Comparison of ENCODE assay signal across 1 cellular context in the genomic region with DNA sequence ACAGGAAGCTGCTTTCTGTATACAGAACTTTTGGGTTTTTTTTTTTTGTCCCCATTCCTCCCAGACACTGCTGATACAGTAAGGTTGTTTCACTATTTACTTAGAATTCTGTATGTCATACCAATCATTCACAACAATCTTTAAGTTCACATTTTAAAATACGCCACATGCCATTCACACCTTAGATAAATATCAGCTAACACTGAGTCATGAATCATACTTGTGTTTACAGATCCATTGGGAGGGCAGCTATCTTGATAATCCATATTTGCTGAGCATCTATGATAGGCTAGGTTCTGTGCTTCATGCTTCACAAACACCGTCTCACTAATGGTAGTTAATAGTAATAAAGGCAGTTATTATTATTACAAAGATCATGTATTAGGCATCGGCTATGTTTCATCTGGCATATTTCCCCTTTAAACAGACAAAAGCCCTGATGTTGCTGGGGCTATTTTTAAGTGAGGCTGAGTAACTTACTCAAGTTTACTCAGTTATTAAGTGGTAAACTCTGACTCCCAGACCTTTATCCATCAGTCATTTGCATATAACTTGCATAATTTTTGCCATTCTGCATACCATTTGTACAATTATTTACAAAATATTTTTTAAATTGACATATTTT.
TF ChIP-seq lines count a peak whose summit lies in the region.

No MANE protein-coding gene starts in this region.

TF ChIP-seq in HepG2, 621 proteins besides CTCF, POLR2A, EP300 and RAD21 (continued from another document and continues in another):
- TF ChIP-seq PBX2 (CRISPR knock-in tag; IDR thresholded peaks at IDR 0.05) (no peak), NFRKB (IDR thresholded peaks at IDR 0.05) (no peak), STAG1 (CRISPR knock-in tag; IDR thresholded peaks at IDR 0.05) (0 out of 2 replicates have a peak, but pooled peaks have one; percentile 2), ZNF251 (CRISPR knock-in tag; IDR thresholded peaks at IDR 0.05) (no peak), ZBTB7B (CRISPR knock-in tag; IDR thresholded peaks at IDR 0.05) (no peak), SCMH1 (CRISPR knock-in tag; IDR thresholded peaks at IDR 0.05; ENCODE audit: borderline replicate concordance) (no peak), BORCS8-MEF2B (CRISPR knock-in tag; IDR thresholded peaks at IDR 0.05) (no peak), SETDB1 (CRISPR knock-in tag; IDR thresholded peaks at IDR 0.05; ENCODE audit: borderline replicate concordance) (no peak), PTBP1 (IDR thresholded peaks at IDR 0.05; ENCODE audit: low read depth, low read length, poor library complexity, severe bottlenecking) (no peak), ZNF556 (CRISPR knock-in tag; IDR thresholded peaks at IDR 0.05; ENCODE audit: borderline replicate concordance) (no peak), MED1 (CRISPR knock-in tag; IDR thresholded peaks at IDR 0.05) (0 out of 2 replicates have a peak, but pooled peaks have one; percentile 37), YY1 (IDR thresholded peaks at IDR 0.05; ENCODE audit: insufficient read depth, insufficient replicate concordance, low read depth, low read length) (no peak), FOSL1 (CRISPR knock-in tag; IDR thresholded peaks at IDR 0.05; ENCODE audit: borderline replicate concordance) (peak; percentile 86), ZNF878 (CRISPR knock-in tag; IDR thresholded peaks at IDR 0.05) (no peak), CREB1 (IDR thresholded peaks at IDR 0.05) (no peak), CREB1 (CRISPR knock-in tag; IDR thresholded peaks at IDR 0.05) (0 out of 2 replicates have a peak, but pooled peaks have one; percentile 14), HNF1B (CRISPR knock-in tag; IDR thresholded peaks at IDR 0.05) (no peak), SOX13 (IDR thresholded peaks at IDR 0.05) (no peak; the same call in 1 of the 2 replicates), SOX13 (CRISPR knock-in tag; conservative IDR thresholded peaks at IDR 0.05 in 1 of 2, IDR thresholded peaks at IDR 0.05 in 1 of 2) (peak in 1 of 2 experiments; percentile 66; a peak in 2 of 4 replicates), NCOA1 (CRISPR knock-in tag; IDR thresholded peaks at IDR 0.05) (no peak), ZNF724P (CRISPR knock-in tag; IDR thresholded peaks at IDR 0.05; ENCODE audit: borderline replicate concordance) (no peak), MYPOP (CRISPR knock-in tag; IDR thresholded peaks at IDR 0.05) (no peak), KMT2A (CRISPR knock-in tag; IDR thresholded peaks at IDR 0.05) (no peak), ZFP36L1 (CRISPR knock-in tag; IDR thresholded peaks at IDR 0.05) (no peak), CHD2 (IDR thresholded peaks at IDR 0.05; ENCODE audit: low read depth, low read length) (no peak), TRAFD1 (CRISPR knock-in tag; IDR thresholded peaks at IDR 0.05; ENCODE audit: borderline replicate concordance) (no peak), RBAK (CRISPR knock-in tag; IDR thresholded peaks at IDR 0.05) (no peak), ESRRA (CRISPR knock-in tag; IDR thresholded peaks at IDR 0.05; ENCODE audit: low read depth) (no peak), MTF2 (CRISPR knock-in tag; IDR thresholded peaks at IDR 0.05; ENCODE audit: borderline replicate concordance) (no peak), ZKSCAN5 (CRISPR knock-in tag; IDR thresholded peaks at IDR 0.05) (no peak), THYN1 (CRISPR knock-in tag; IDR thresholded peaks at IDR 0.05; ENCODE audit: borderline replicate concordance, low read depth) (no peak), KDM1A (CRISPR knock-in tag; IDR thresholded peaks at IDR 0.05) (no peak), ZNF879 (CRISPR knock-in tag; IDR thresholded peaks at IDR 0.05) (no peak), CC2D1A (CRISPR knock-in tag; IDR thresholded peaks at IDR 0.05) (no peak), SRF (IDR thresholded peaks at IDR 0.05; ENCODE audit: low read depth, low read length) (no peak)
- TF ChIP-seq, protein P1, sequence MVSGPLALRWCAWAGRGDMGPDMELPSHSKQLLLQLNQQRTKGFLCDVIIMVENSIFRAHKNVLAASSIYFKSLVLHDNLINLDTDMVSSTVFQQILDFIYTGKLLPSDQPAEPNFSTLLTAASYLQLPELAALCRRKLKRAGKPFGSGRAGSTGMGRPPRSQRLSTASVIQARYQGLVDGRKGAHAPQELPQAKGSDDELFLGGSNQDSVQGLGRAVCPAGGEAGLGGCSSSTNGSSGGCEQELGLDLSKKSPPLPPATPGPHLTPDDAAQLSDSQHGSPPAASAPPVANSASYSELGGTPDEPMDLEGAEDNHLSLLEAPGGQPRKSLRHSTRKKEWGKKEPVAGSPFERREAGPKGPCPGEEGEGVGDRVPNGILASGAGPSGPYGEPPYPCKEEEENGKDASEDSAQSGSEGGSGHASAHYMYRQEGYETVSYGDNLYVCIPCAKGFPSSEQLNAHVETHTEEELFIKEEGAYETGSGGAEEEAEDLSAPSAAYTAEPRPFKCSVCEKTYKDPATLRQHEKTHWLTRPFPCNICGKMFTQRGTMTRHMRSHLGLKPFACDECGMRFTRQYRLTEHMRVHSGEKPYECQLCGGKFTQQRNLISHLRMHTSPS (CRISPR knock-in tag; IDR thresholded peaks at IDR 0.05; ENCODE audit: low read depth): no peak
- TF ChIP-seq, protein P2, sequence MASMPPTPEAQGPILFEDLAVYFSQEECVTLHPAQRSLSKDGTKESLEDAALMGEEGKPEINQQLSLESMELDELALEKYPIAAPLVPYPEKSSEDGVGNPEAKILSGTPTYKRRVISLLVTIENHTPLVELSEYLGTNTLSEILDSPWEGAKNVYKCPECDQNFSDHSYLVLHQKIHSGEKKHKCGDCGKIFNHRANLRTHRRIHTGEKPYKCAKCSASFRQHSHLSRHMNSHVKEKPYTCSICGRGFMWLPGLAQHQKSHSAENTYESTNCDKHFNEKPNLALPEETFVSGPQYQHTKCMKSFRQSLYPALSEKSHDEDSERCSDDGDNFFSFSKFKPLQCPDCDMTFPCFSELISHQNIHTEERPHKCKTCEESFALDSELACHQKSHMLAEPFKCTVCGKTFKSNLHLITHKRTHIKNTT (CRISPR knock-in tag; IDR thresholded peaks at IDR 0.05): no peak
- TF ChIP-seq, protein P3, sequence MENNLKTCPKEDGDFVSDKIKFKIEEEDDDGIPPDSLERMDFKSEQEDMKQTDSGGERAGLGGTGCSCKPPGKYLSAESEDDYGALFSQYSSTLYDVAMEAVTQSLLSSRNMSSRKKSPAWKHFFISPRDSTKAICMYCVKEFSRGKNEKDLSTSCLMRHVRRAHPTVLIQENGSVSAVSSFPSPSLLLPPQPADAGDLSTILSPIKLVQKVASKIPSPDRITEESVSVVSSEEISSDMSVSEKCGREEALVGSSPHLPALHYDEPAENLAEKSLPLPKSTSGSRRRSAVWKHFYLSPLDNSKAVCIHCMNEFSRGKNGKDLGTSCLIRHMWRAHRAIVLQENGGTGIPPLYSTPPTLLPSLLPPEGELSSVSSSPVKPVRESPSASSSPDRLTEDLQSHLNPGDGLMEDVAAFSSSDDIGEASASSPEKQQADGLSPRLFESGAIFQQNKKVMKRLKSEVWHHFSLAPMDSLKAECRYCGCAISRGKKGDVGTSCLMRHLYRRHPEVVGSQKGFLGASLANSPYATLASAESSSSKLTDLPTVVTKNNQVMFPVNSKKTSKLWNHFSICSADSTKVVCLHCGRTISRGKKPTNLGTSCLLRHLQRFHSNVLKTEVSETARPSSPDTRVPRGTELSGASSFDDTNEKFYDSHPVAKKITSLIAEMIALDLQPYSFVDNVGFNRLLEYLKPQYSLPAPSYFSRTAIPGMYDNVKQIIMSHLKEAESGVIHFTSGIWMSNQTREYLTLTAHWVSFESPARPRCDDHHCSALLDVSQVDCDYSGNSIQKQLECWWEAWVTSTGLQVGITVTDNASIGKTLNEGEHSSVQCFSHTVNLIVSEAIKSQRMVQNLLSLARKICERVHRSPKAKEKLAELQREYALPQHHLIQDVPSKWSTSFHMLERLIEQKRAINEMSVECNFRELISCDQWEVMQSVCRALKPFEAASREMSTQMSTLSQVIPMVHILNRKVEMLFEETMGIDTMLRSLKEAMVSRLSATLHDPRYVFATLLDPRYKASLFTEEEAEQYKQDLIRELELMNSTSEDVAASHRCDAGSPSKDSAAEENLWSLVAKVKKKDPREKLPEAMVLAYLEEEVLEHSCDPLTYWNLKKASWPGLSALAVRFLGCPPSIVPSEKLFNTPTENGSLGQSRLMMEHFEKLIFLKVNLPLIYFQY (CRISPR knock-in tag; IDR thresholded peaks at IDR 0.05; ENCODE audit: borderline replicate concordance): no peak
- TF ChIP-seq, protein P4, sequence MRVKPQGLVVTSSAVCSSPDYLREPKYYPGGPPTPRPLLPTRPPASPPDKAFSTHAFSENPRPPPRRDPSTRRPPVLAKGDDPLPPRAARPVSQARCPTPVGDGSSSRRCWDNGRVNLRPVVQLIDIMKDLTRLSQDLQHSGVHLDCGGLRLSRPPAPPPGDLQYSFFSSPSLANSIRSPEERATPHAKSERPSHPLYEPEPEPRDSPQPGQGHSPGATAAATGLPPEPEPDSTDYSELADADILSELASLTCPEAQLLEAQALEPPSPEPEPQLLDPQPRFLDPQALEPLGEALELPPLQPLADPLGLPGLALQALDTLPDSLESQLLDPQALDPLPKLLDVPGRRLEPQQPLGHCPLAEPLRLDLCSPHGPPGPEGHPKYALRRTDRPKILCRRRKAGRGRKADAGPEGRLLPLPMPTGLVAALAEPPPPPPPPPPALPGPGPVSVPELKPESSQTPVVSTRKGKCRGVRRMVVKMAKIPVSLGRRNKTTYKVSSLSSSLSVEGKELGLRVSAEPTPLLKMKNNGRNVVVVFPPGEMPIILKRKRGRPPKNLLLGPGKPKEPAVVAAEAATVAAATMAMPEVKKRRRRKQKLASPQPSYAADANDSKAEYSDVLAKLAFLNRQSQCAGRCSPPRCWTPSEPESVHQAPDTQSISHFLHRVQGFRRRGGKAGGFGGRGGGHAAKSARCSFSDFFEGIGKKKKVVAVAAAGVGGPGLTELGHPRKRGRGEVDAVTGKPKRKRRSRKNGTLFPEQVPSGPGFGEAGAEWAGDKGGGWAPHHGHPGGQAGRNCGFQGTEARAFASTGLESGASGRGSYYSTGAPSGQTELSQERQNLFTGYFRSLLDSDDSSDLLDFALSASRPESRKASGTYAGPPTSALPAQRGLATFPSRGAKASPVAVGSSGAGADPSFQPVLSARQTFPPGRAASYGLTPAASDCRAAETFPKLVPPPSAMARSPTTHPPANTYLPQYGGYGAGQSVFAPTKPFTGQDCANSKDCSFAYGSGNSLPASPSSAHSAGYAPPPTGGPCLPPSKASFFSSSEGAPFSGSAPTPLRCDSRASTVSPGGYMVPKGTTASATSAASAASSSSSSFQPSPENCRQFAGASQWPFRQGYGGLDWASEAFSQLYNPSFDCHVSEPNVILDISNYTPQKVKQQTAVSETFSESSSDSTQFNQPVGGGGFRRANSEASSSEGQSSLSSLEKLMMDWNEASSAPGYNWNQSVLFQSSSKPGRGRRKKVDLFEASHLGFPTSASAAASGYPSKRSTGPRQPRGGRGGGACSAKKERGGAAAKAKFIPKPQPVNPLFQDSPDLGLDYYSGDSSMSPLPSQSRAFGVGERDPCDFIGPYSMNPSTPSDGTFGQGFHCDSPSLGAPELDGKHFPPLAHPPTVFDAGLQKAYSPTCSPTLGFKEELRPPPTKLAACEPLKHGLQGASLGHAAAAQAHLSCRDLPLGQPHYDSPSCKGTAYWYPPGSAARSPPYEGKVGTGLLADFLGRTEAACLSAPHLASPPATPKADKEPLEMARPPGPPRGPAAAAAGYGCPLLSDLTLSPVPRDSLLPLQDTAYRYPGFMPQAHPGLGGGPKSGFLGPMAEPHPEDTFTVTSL (CRISPR knock-in tag; IDR thresholded peaks at IDR 0.05; ENCODE audit: borderline replicate concordance): peak; percentile 69; the same call in 1 of the 2 replicates
- TF ChIP-seq, protein P5, sequence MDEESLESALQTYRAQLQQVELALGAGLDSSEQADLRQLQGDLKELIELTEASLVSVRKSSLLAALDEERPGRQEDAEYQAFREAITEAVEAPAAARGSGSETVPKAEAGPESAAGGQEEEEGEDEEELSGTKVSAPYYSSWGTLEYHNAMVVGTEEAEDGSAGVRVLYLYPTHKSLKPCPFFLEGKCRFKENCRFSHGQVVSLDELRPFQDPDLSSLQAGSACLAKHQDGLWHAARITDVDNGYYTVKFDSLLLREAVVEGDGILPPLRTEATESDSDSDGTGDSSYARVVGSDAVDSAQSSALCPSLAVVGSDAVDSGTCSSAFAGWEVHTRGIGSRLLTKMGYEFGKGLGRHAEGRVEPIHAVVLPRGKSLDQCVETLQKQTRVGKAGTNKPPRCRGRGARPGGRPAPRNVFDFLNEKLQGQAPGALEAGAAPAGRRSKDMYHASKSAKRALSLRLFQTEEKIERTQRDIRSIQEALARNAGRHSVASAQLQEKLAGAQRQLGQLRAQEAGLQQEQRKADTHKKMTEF (CRISPR knock-in tag; IDR thresholded peaks at IDR 0.05): peak; percentile 33; the same call in 1 of the 2 replicates
